8 cellular contexts compared by ENCODE assay signal in the genomic region with DNA sequence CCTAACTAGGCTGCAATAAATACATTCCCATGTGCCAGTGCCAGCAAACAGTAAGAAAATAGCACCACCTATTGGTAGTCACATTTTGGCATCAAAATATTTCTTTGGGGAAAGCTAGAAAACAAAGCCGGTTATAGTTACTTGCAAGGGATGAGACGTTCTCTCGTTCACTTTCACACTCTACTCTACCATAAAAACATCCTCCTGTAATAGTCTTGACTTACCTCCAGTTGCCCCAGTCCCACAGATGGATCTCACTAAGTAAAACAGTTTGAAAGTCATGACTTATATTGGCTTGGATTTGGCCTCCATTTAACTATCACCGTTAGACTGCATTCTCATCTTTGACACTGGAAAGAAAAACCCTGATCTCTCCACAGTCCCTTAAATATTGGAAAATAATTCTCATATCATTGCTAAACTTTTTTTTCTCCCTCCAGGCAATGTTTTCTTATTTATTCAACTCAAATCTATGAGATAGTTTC. TPM values are rescaled to one million over a fixed set of nuclear protein-coding genes. Genes with fewer than 3 reads are reported as not detected.
A peak's percentile ranks its signal among the peaks of the same experiment; 100 is the strongest.
DNase-seq lines count a peak whose midpoint lies in the region; ATAC-seq, FAIRE-seq and TF ChIP-seq lines count a peak whose summit lies in the region.

No MANE protein-coding gene starts in this region.

- ATAC-seq in left colon: peak; percentile 61
- no peak for ATAC-seq in GM18519 (IDR thresholded peaks at IDR 0.05; ENCODE audit: low FRiP score, unreplicated experiment)

- WGBS in adrenal gland, 4 donors: 15 to 20% (median 18%) methylated on average over 4 of the region's 4 CpGs

- peak; percentile 96 for FAIRE-seq in GM12891 (lab: Jason Lieb, UNC)

- no peak overlapping the region for H3K4me3 ChIP-seq in MM.1S (ENCODE audit: low read length)
- no peak overlapping the region for H3K4me3 ChIP-seq in adrenal gland

- H3K79me2 ChIP-seq in MM.1S (ENCODE audit: low read length): no peaks in the 10 kb centered on the region

- no peak overlapping the region for H3K4me3 Mint-ChIP-seq in activated T-helper 2 cell treated with anti-CD3 and anti-CD28 coated beads, Interferon-gamma antibody, Interleukin-2, Interleukin-4, amounts not matched to agents 10 μg/mL and 5 μg/mL and 100 μg/mL, durations not matched to agents 14 hours and 24 hours and 36 hours (ENCODE audit: low read depth)

- H2AFZ ChIP-seq in MM.1S (ENCODE audit: low read length): no peak overlapping the region

- DNase-seq in Ammon's horn (ENCODE audit: low spot score) (peak; percentile 36), GM12891 (ENCODE audit: insufficient read length, low spot score) (no peak), MM.1S (peak; percentile 45), adrenal gland (no peak), left colon (no peak)
- DNase-seq in activated T-helper 2 cell treated with anti-CD3 and anti-CD28 coated beads, Interferon-gamma antibody, Interleukin-2, Interleukin-4, amounts not matched to agents 10 μg/mL and 5 μg/mL and 100 μg/mL, durations not matched to agents 14 hours and 24 hours and 36 hours (ENCODE audit: low spot score): no peak
- no peak for DNase-seq in activated CD4-positive, alpha-beta T cell treated with anti-CD3 and anti-CD28 coated beads, Interleukin-2, amount 50 U/mL, for 48 hours

- H3K4me2 ChIP-seq in MM.1S (ENCODE audit: low read depth, low read length): no peak overlapping the region

- no peaks in the 10 kb centered on the region for H3K9me3 Mint-ChIP-seq in activated T-helper 2 cell treated with anti-CD3 and anti-CD28 coated beads, Interferon-gamma antibody, Interleukin-2, Interleukin-4, amounts not matched to agents 10 μg/mL and 5 μg/mL and 100 μg/mL, durations not matched to agents 14 hours and 24 hours and 36 hours

- intact Hi-C loops in adrenal gland (cut with DNase I): no loop called here
- intact Hi-C loops in left colon (cut with DNase I, micrococcal nuclease): no loop called here
- intact Hi-C loops in activated T-helper 2 cell treated with anti-CD3 and anti-CD28 coated beads, Interferon-gamma antibody, Interleukin-2, Interleukin-4, amounts not matched to agents 10 μg/mL and 5 μg/mL and 100 μg/mL, durations not matched to agents 14 hours and 24 hours and 36 hours (cut with micrococcal nuclease): loop anchor here (5.0 kb wide), 1 partner anchor 673 kb away; no protein-coding TSS in a partner anchor

- H3K27ac ChIP-seq in MM.1S (ENCODE audit: low read length) (no peak overlapping the region), adrenal gland (no peak overlapping the region)

- H3K27me3 Mint-ChIP-seq in activated T-helper 2 cell treated with anti-CD3 and anti-CD28 coated beads, Interferon-gamma antibody, Interleukin-2, Interleukin-4, amounts not matched to agents 10 μg/mL and 5 μg/mL and 100 μg/mL, durations not matched to agents 14 hours and 24 hours and 36 hours (ENCODE audit: low read depth): peaks cover 14% of the 10 kb centered on the region

- H3K36me3 Mint-ChIP-seq in activated T-helper 2 cell treated with anti-CD3 and anti-CD28 coated beads, Interferon-gamma antibody, Interleukin-2, Interleukin-4, amounts not matched to agents 10 μg/mL and 5 μg/mL and 100 μg/mL, durations not matched to agents 14 hours and 24 hours and 36 hours (ENCODE audit: low read depth): no peaks in the 10 kb centered on the region

- H3K4me1 ChIP-seq in MM.1S (ENCODE audit: low read length) (no peaks in the 10 kb centered on the region), adrenal gland (replicated peaks in 1 of 2) (no peaks in the 10 kb centered on the region)

- H4K20me1 ChIP-seq in MM.1S (ENCODE audit: insufficient read depth, low read length): no peaks in the 10 kb centered on the region

- H3K4me1 Mint-ChIP-seq in activated T-helper 2 cell treated with anti-CD3 and anti-CD28 coated beads, Interferon-gamma antibody, Interleukin-2, Interleukin-4, amounts not matched to agents 10 μg/mL and 5 μg/mL and 100 μg/mL, durations not matched to agents 14 hours and 24 hours and 36 hours (ENCODE audit: low read depth): no peaks in the 10 kb centered on the region

- no peaks in the 10 kb centered on the region for H3K36me3 ChIP-seq in MM.1S (replicated peaks; ENCODE audit: insufficient read depth, low read length)
- H3K36me3 ChIP-seq in adrenal gland (replicated peaks in 1 of 2): no peaks in the 10 kb centered on the region

- H3K27me3 ChIP-seq in MM.1S (replicated peaks; ENCODE audit: insufficient read depth, low read length): peaks cover 57% of the 10 kb centered on the region
- no peaks in the 10 kb centered on the region for H3K27me3 ChIP-seq in adrenal gland

- TF ChIP-seq CTCF in MM.1S (IDR thresholded peaks at IDR 0.05; ENCODE audit: low read length): peak; percentile 71
- TF ChIP-seq CTCF in adrenal gland (IDR thresholded peaks at IDR 0.05): peak; percentile 31 to 48 (median 36)

- H3K27ac Mint-ChIP-seq in activated T-helper 2 cell treated with anti-CD3 and anti-CD28 coated beads, Interferon-gamma antibody, Interleukin-2, Interleukin-4, amounts not matched to agents 10 μg/mL and 5 μg/mL and 100 μg/mL, durations not matched to agents 14 hours and 24 hours and 36 hours: no peak overlapping the region

- no peaks in the 10 kb centered on the region for H3K9me2 ChIP-seq in MM.1S (replicated peaks; ENCODE audit: insufficient read depth, low read length)

- H3K9me3 ChIP-seq in MM.1S (replicated peaks; ENCODE audit: insufficient read depth, low read length) (no peaks in the 10 kb centered on the region), adrenal gland (replicated peaks in 1 of 3) (no peaks in the 10 kb centered on the region)

- H3K9ac ChIP-seq in MM.1S (ENCODE audit: low read length): no peak overlapping the region

- H3F3A ChIP-seq in MM.1S (ENCODE audit: insufficient read depth, low read length): no peaks in the 10 kb centered on the region

- TF ChIP-seq POLR2A in GM12891 (IDR thresholded peaks at IDR 0.05; ENCODE audit: low read depth, low read length): no peak
- no peak for TF ChIP-seq POLR2A in adrenal gland (IDR thresholded peaks at IDR 0.05)

TF ChIP-seq in GM12891, 5 proteins besides CTCF, POLR2A, EP300 and RAD21:
- TF ChIP-seq SPI1 (IDR thresholded peaks at IDR 0.05; ENCODE audit: low read depth, low read length) (no peak), TAF1 (IDR thresholded peaks at IDR 0.05; ENCODE audit: low read depth, low read length) (no peak), POLR2AphosphoS5 (IDR thresholded peaks at IDR 0.05; ENCODE audit: low read depth, low read length) (no peak), PAX5 (IDR thresholded peaks at IDR 0.05; ENCODE audit: insufficient read depth, low read length, severe bottlenecking) (no peak), POU2F2 (IDR thresholded peaks at IDR 0.05; ENCODE audit: low read depth, low read length) (no peak)

RNA-seq across cellular contexts. Expression of a gene that starts 9.7 kb away (rescaled TPM):
- 0.01 TPM for polyA plus RNA-seq in GM12891 (2012; ENCODE audit: low read depth, missing spikeins)
- total RNA-seq in adrenal gland (under 1 TPM; 0.07 to 0.94 (median 0.41) TPM), left colon (10 to 100 TPM; 27.0 to 48.7 TPM)
- under 1 TPM; 0.16 to 0.42 (median 0.27) TPM for polyA plus RNA-seq in adrenal gland
- total RNA-seq in activated T-helper 2 cell treated with anti-CD3 and anti-CD28 coated beads, Interferon-gamma antibody, Interleukin-2, Interleukin-4, amounts not matched to agents 10 μg/mL and 5 μg/mL and 100 μg/mL, durations not matched to agents 14 hours and 24 hours and 36 hours: not detected in 2 replicates

Comparison
In these comparisons a context has a peak if more than half of its experiments do, and no peak if none do; other contexts are left out.
1. DNase-seq: peak in Ammon's horn (single experiment) and MM.1S (single experiment); none in GM12891 (single experiment), adrenal gland (0 of 7), left colon (0 of 2), activated T-helper 2 cell treated with anti-CD3 and anti-CD28 coated beads, Interferon-gamma antibody, Interleukin-2, Interleukin-4, amounts not matched to agents 10 μg/mL and 5 μg/mL and 100 μg/mL, durations not matched to agents 14 hours and 24 hours and 36 hours (single experiment) and activated CD4-positive, alpha-beta T cell treated with anti-CD3 and anti-CD28 coated beads, Interleukin-2, amount 50 U/mL, for 48 hours (0 of 2).
2. RNA of a gene that starts 9.7 kb away (total RNA-seq): 27.0 to 48.7 TPM in left colon; 0.07 to 0.94 TPM in adrenal gland and not detected in activated T-helper 2 cell treated with anti-CD3 and anti-CD28 coated beads, Interferon-gamma antibody, Interleukin-2, Interleukin-4, amounts not matched to agents 10 μg/mL and 5 μg/mL and 100 μg/mL, durations not matched to agents 14 hours and 24 hours and 36 hours; every median in the first group is over 10 times any median in the second.